Comparison of ENCODE assay signal across 27 cellular contexts in the genomic region with DNA sequence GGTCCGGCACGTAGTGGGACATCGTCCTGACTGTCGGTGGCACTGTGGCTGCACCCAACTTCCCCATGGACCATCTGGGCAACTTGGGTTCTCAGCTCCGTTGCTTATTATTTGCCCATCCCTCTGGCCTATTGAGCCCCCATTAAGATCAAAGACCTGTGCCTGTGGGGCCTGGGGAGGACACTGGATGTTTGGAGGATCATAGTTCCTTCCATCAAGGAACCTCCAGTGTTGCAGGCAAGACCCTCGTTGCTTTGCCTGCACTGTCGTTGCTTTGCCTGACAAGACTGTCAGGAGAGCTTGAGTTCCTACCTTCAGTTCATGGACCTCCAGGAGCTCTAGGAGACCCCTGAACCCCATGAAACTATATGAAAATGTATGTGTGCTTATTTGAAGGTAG.
A peak's percentile ranks its signal among the peaks of the same experiment; 100 is the strongest.
DNase-seq lines count a peak whose midpoint lies in the region; ATAC-seq, FAIRE-seq and TF ChIP-seq lines count a peak whose summit lies in the region.
"Had no signal": no experiment of that assay in that cellular context is flagged by ENCODE, and none has a peak within 500 bp of the region (broad histone marks: within the 10 kb centered on the region; RNA-seq: fewer than 3 reads in every experiment).

No MANE protein-coding gene starts in this region.

- CTCF ChIA-PET in A549 (lab: Yijun Ruan, JAX): interaction anchor here (0.6 kb wide), 2 partner anchors 142 to 1560 kb away, joined by 3 to 4 read pairs; no protein-coding TSS in a partner anchor

- H3K36me3 Mint-ChIP-seq in osteocyte (ENCODE audit: unreplicated experiment): no peaks in the 10 kb centered on the region
- H3K36me3 Mint-ChIP-seq: CD14-positive monocyte; CD8-positive, alpha-beta memory T cell had no signal

- H3K4me1 Mint-ChIP-seq in osteocyte (ENCODE audit: unreplicated experiment): no peaks in the 10 kb centered on the region
- H3K4me1 Mint-ChIP-seq: CD14-positive monocyte; CD8-positive, alpha-beta memory T cell had no signal

- H3K4me1 ChIP-seq in A549 (no peaks in the 10 kb centered on the region), right atrium auricular region (no peaks in the 10 kb centered on the region)
- H3K4me1 ChIP-seq: BE2C, HAP-1 had no signal

- no peak for TF ChIP-seq POLR2A in A549 (IDR thresholded peaks at IDR 0.05; ENCODE audit: low read length)

- ATAC-seq in A549 (no peak), left cardiac atrium (no peak)
- ATAC-seq: GM12878 had no signal

- H3K27me3 ChIP-seq in WERI-Rb-1 (ENCODE audit: insufficient read depth, low read depth, severe bottlenecking) (no peaks in the 10 kb centered on the region), right atrium auricular region (no peaks in the 10 kb centered on the region)
- H3K27me3 ChIP-seq: BE2C; BLaER1 treated with 17β-estradiol and CSF1 and Interleukin-3, amounts not matched to agents 10 nM and 100 nM had no signal

- POLR2A ChIA-PET in A549 (lab: Yijun Ruan, JAX): no interaction called here

- no peak for TF ChIP-seq EP300 in A549 (IDR thresholded peaks at IDR 0.05)

- DNase-seq in A549 (ENCODE audit: low read depth in 1 of 2, low spot score in 1 of 2): no peak
- peak; percentile 5 for DNase-seq in WERI-Rb-1
- peak; percentile 46 for DNase-seq in ecto neural progenitor cell (ENCODE audit: low spot score)
- peak; percentile 81 for DNase-seq in osteocyte (ENCODE audit: extremely low spot score, unreplicated experiment)
- no peak for DNase-seq in left cardiac atrium
- no peak for DNase-seq in right atrium auricular region (ENCODE audit: low spot score)
- DNase-seq in NCI-H82 (lab: John Stamatoyannopoulos, UW): no peak
- DNase-seq: ACHN; AML-193; BE2C; CD4-positive, alpha-beta T cell; CD8-positive, alpha-beta memory T cell; DMS 273 treated with DMSO at 0.1 percent for 48 hours; DMS79; EL; GDM1; GM23248; HFFc6 had no signal

- H3K9me3 Mint-ChIP-seq in osteocyte (ENCODE audit: unreplicated experiment): no peaks in the 10 kb centered on the region
- H3K9me3 Mint-ChIP-seq: CD14-positive monocyte; CD4-positive, alpha-beta T cell; CD8-positive, alpha-beta memory T cell; HFFc6 had no signal

- H3K27me3 Mint-ChIP-seq in osteocyte (ENCODE audit: unreplicated experiment): peaks cover 6% of the 10 kb centered on the region

- 63% methylated on average over 7 of the region's 7 CpGs for WGBS in A549 (ENCODE audit: missing lambda C conversion rate)

- no peak for TF ChIP-seq RAD21 in A549 (conservative IDR thresholded peaks at IDR 0.05 in 1 of 2, IDR thresholded peaks at IDR 0.05 in 1 of 2)

- H3K27ac ChIP-seq in A549 (no peak overlapping the region), WERI-Rb-1 (no peak overlapping the region), right atrium auricular region (no peak overlapping the region)
- H3K27ac ChIP-seq: 22Rv1; BLaER1 treated with 17β-estradiol and CSF1 and Interleukin-3, amounts not matched to agents 10 nM and 100 nM; GM23248 had no signal

- FAIRE-seq in A549 (lab: Jason Lieb, UNC): peak; percentile 90
- FAIRE-seq: A204.1, D721Med, GM12878, GM19239, H1 had no signal

- H3K4me3 ChIP-seq in A549 (no peak overlapping the region), WERI-Rb-1 (ENCODE audit: low read depth, low read length) (no peak overlapping the region), right atrium auricular region (no peak overlapping the region)
- H3K4me3 ChIP-seq: BLaER1 treated with 17β-estradiol and CSF1 and Interleukin-3, amounts not matched to agents 10 nM and 100 nM; GM12878; GM23248; HAP-1 had no signal

- TF ChIP-seq CTCF in A549 (IDR thresholded peaks at IDR 0.05) (no peak), WERI-Rb-1 (IDR thresholded peaks at IDR 0.05; ENCODE audit: low read depth, low read length) (no peak), osteocyte (IDR thresholded peaks at IDR 0.05) (no peak), right atrium auricular region (IDR thresholded peaks at IDR 0.05) (no peak)

- H3K27ac Mint-ChIP-seq in osteocyte (ENCODE audit: unreplicated experiment): no peak overlapping the region
- H3K27ac Mint-ChIP-seq: CD14-positive monocyte; CD4-positive, alpha-beta T cell; HFFc6 had no signal

- no peak overlapping the region for H3K4me2 ChIP-seq in A549
- H3K4me2 ChIP-seq: BLaER1 treated with 17β-estradiol and CSF1 and Interleukin-3, amounts not matched to agents 10 nM and 100 nM had no signal

- H3K4me3 Mint-ChIP-seq in osteocyte (ENCODE audit: unreplicated experiment): no peak overlapping the region
- H3K4me3 Mint-ChIP-seq: CD14-positive monocyte; CD4-positive, alpha-beta T cell; CD8-positive, alpha-beta memory T cell; HFFc6 had no signal

- H3K9me3 ChIP-seq in A549: no peaks in the 10 kb centered on the region
- H3K9me3 ChIP-seq in WERI-Rb-1 (ENCODE audit: severe bottlenecking): peaks cover 3% of the 10 kb centered on the region
- no peaks in the 10 kb centered on the region for H3K9me3 ChIP-seq in right atrium auricular region
- H3K9me3 ChIP-seq: BE2C; BLaER1 treated with 17β-estradiol and CSF1 and Interleukin-3, amounts not matched to agents 10 nM and 100 nM; HAP-1 had no signal

- no peaks in the 10 kb centered on the region for H3K36me3 ChIP-seq in WERI-Rb-1
- no peaks in the 10 kb centered on the region for H3K36me3 ChIP-seq in right atrium auricular region
- H3K36me3 ChIP-seq: BE2C; BLaER1 treated with 17β-estradiol and CSF1 and Interleukin-3, amounts not matched to agents 10 nM and 100 nM; HAP-1 had no signal

- intact Hi-C loops in left cardiac atrium (cut with DNase I): no loop called here

TF ChIP-seq in A549, 52 proteins besides CTCF, POLR2A, EP300 and RAD21 (continues in another document):
- TF ChIP-seq CEBPB (IDR thresholded peaks at IDR 0.05) (no peak), PBX3 (IDR thresholded peaks at IDR 0.05) (no peak), KDM5A (IDR thresholded peaks at IDR 0.05) (no peak), BCL3 (IDR thresholded peaks at IDR 0.05) (no peak), FOXS1 (CRISPR knock-in tag; IDR thresholded peaks at IDR 0.05) (no peak), CHD2 (IDR thresholded peaks at IDR 0.05; ENCODE audit: low read length, partially characterized antibody) (no peak), RCOR1 (IDR thresholded peaks at IDR 0.05; ENCODE audit: low read depth, low read length) (no peak), NPAS2 (CRISPR knock-in tag; IDR thresholded peaks at IDR 0.05; ENCODE audit: borderline replicate concordance) (no peak), HDAC2 (IDR thresholded peaks at IDR 0.05) (no peak), EHMT2 (IDR thresholded peaks at IDR 0.05; ENCODE audit: low read depth) (no peak), RFX5 (IDR thresholded peaks at IDR 0.05) (no peak), GATA3 (IDR thresholded peaks at IDR 0.05; ENCODE audit: borderline replicate concordance) (no peak), BHLHE40 (IDR thresholded peaks at IDR 0.05; ENCODE audit: low read depth, low read length) (no peak), MAX (IDR thresholded peaks at IDR 0.05) (no peak), RARB (CRISPR knock-in tag; IDR thresholded peaks at IDR 0.05) (no peak), EHF (CRISPR knock-in tag; IDR thresholded peaks at IDR 0.05) (no peak), TP53 (CRISPR knock-in tag; IDR thresholded peaks at IDR 0.05) (no peak), PHF8 (IDR thresholded peaks at IDR 0.05; ENCODE audit: borderline replicate concordance, low read depth) (no peak), REST (IDR thresholded peaks at IDR 0.05) (no peak)

Comparison
In these comparisons a context has a peak if more than half of its experiments do, and no peak if none do; other contexts are left out.
1. DNase-seq: peak in WERI-Rb-1 (single experiment), ecto neural progenitor cell (single experiment) and osteocyte (single experiment); none in A549 (0 of 2), left cardiac atrium (single experiment), right atrium auricular region (single experiment) and NCI-H82 (single experiment).